In the genomic region with DNA sequence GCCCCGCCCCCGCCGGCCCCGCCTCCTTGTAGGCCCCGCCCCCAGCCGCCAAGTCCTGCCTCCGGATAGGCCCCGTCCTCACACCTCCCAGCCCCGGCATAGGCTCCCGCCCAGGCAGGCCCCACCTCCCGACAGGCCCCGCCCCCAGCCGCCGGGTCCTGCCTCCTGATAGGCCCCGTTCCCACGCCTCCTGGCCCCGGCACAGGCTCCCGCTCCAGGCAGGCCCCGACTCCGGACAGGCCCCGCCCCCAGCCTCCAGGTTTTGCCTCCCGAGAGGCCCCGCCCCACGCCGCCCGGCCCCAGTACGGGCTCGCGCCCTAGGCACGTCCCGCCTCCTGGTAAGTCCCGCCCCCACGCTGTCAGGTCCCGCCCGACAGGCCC, we compare ENCODE assay signal across 8 cellular contexts. TPM values are rescaled to one million over a fixed set of nuclear protein-coding genes. Genes with fewer than 3 reads are reported as not detected.
A peak's percentile ranks its signal among the peaks of the same experiment; 100 is the strongest.
DNase-seq lines count a peak whose midpoint lies in the region; ATAC-seq and TF ChIP-seq lines count a peak whose summit lies in the region.

No MANE protein-coding gene starts in this region.

- H3K4me1 Mint-ChIP-seq in activated CD4-positive, alpha-beta T cell treated with anti-CD3 and anti-CD28 coated beads for 36 hours: peaks cover 7% of the 10 kb centered on the region
- H3K4me1 Mint-ChIP-seq in chondrocyte (ENCODE audit: low read depth): peaks cover 61% of the 10 kb centered on the region

- no peaks in the 10 kb centered on the region for H3K36me3 Mint-ChIP-seq in activated CD4-positive, alpha-beta T cell treated with anti-CD3 and anti-CD28 coated beads for 36 hours (ENCODE audit: low read depth)
- H3K36me3 Mint-ChIP-seq in chondrocyte (ENCODE audit: low read depth): no peaks in the 10 kb centered on the region

- no peaks in the 10 kb centered on the region for H3K9me3 Mint-ChIP-seq in activated CD4-positive, alpha-beta T cell treated with anti-CD3 and anti-CD28 coated beads for 36 hours (ENCODE audit: low read depth)
- H3K9me3 Mint-ChIP-seq in chondrocyte (ENCODE audit: low read depth): no peaks in the 10 kb centered on the region

- POLR2A ChIA-PET in activated CD4-positive, alpha-beta T cell treated with anti-CD3 and anti-CD28 coated beads for 36 hours (lab: Charles Lee): no interaction called here

- intact Hi-C loops in activated CD4-positive, alpha-beta T cell treated with anti-CD3 and anti-CD28 coated beads for 36 hours (cut with DNase I, micrococcal nuclease): loop anchor here (1.0 to 5.0 kb wide), 15 partner anchors 42 to 1172 kb away; a partner anchor contains a TSS

- H3K27ac Mint-ChIP-seq in activated CD4-positive, alpha-beta T cell treated with anti-CD3 and anti-CD28 coated beads for 36 hours: no peak overlapping the region
- H3K27ac Mint-ChIP-seq in chondrocyte (ENCODE audit: unreplicated experiment): no peak overlapping the region

- no peaks in the 10 kb centered on the region for H3K27me3 Mint-ChIP-seq in activated CD4-positive, alpha-beta T cell treated with anti-CD3 and anti-CD28 coated beads for 36 hours
- no peaks in the 10 kb centered on the region for H3K27me3 Mint-ChIP-seq in chondrocyte (ENCODE audit: low read depth)

- TF ChIP-seq CTCF in AG09319 (IDR thresholded peaks at IDR 0.05; ENCODE audit: low read depth, low read length) (no peak), chondrocyte (IDR thresholded peaks at IDR 0.05) (no peak)

- peak; percentile 98 for DNase-seq in AG09319 (ENCODE audit: extremely low read depth, low read depth)
- DNase-seq in GM19238 (ENCODE audit: insufficient read length, low spot score): peak; percentile 100
- peak; percentile 90 for DNase-seq in NCI-H345 treated with DMSO at 0.1 percent for 48 hours (lab: John Stamatoyannopoulos, UW; ENCODE audit: unreplicated experiment)
- DNase-seq in activated CD4-positive, alpha-beta T cell treated with anti-CD3 and anti-CD28 coated beads for 36 hours: peak; percentile 100
- DNase-seq in chondrocyte (ENCODE audit: low spot score): peak; percentile 100
- DNase-seq in kidney tubule cell (ENCODE audit: low spot score): peak; percentile 99
- peak; percentile 95 to 98 for DNase-seq in stimulated activated CD4-positive, alpha-beta T cell treated with anti-CD3 and anti-CD28 coated beads, Interleukin-1b, Interleukin-23, amount 100 ng/mL, for 1 hour (ENCODE audit: low read depth in 2 of 2)

- peak overlapping the region; percentile 59 for H3K4me3 Mint-ChIP-seq in activated CD4-positive, alpha-beta T cell treated with anti-CD3 and anti-CD28 coated beads for 36 hours
- H3K4me3 Mint-ChIP-seq in chondrocyte (ENCODE audit: unreplicated experiment): peak overlapping the region; percentile 90

- CTCF ChIA-PET in activated CD4-positive, alpha-beta T cell treated with anti-CD3 and anti-CD28 coated beads for 36 hours (lab: Charles Lee): interaction anchor here (0.7 kb wide), 1 partner anchor 588 kb away, joined by 4 read pairs; no protein-coding TSS in a partner anchor

- peak; percentile 95 for ATAC-seq in HG03354 (IDR thresholded peaks at IDR 0.05; ENCODE audit: poor library complexity, severe bottlenecking, unreplicated experiment)
- ATAC-seq in activated CD4-positive, alpha-beta T cell treated with anti-CD3 and anti-CD28 coated beads for 36 hours: peak; percentile 98

RNA-seq across cellular contexts. Expression of a gene that starts 0.2 kb away (rescaled TPM):
- 1 to 10 TPM; 1.9 to 2.7 TPM for total RNA-seq in activated CD4-positive, alpha-beta T cell treated with anti-CD3 and anti-CD28 coated beads for 36 hours
- total RNA-seq in chondrocyte: 44.5 to 56.9 TPM (median 45.2 TPM) in 3 replicates

RNA-seq across cellular contexts. Expression of a gene that starts 44.7 kb away (rescaled TPM):
- total RNA-seq in activated CD4-positive, alpha-beta T cell treated with anti-CD3 and anti-CD28 coated beads for 36 hours: 10 to 100 TPM; 78.1 to 81.7 TPM
- total RNA-seq in chondrocyte: 74.8 to 94.4 TPM (median 80.4 TPM) in 3 replicates

Comparison
In these comparisons a context has a peak if more than half of its experiments do, and no peak if none do; other contexts are left out.
1. Peak in every context shown above with its lines: DNase-seq and ATAC-seq.
2. RNA of a gene that starts 0.2 kb away (total RNA-seq): 44.5 to 56.9 TPM in chondrocyte; 1.9 to 2.7 TPM in activated CD4-positive, alpha-beta T cell treated with anti-CD3 and anti-CD28 coated beads for 36 hours; every median in the first group is over 10 times any median in the second.